In genomic region chr1:145670995-145671394, GRCh38 we compare ENCODE assay signal across 5 cellular contexts. TPM values are rescaled to one million over a fixed set of nuclear protein-coding genes. Genes with fewer than 3 reads are reported as not detected.
"Had no signal": no experiment of that assay in that cellular context is flagged by ENCODE, and none has a peak within 500 bp of the region (broad histone marks: within the 10 kb centered on the region; RNA-seq: fewer than 3 reads in every experiment).

No MANE protein-coding gene starts in this region.

RNA-seq across cellular contexts. Expression of gene CD160, which starts 48.3 kb away (rescaled TPM):
- total RNA-seq: LHCN-M2, MCF 10A, OCI-LY7, PC-3 had no signal
- polyA plus RNA-seq: SK-N-SH had no signal
